Comparison of ENCODE assay signal across 2 cellular contexts in the genomic region with DNA sequence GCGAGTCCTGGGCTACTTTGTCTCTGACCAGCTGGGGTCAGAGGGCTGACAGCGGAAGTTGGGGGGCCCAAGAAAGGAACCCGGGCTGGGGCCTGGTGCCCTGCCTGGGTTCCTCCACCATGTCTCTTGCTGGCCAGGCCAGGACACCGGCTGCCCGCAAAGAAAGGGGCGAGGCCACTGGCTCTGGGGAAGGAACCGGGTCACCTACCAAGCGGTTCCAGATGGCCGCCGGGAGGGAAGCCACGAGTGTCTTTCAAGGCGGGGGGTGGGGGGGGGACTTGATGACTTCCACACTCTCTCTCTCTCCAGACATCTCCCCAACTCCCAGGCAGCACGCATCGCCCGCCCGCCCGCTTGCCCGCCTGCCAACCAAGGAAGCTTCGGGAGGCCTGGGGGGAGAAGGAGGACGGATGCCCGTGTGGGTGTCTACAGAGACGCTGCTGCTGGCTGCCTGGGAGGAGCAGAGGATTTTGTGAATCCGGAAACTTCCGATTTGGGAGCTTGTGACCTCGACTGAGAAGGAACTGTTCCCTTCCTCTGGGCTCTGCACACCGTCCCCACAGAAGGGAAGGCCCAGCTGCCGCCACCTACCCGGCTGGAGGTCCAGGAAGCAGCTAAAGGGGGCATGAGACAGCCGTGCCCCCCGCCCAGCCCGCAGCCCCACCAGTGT.
TF ChIP-seq lines count a peak whose summit lies in the region.

No MANE protein-coding gene starts in this region.

TF ChIP-seq in GM23338, 12 proteins besides CTCF, POLR2A, EP300 and RAD21 (continues in another document):
- no peak for TF ChIP-seq STAT1 (IDR thresholded peaks at IDR 0.05; ENCODE audit: unreplicated experiment)
- no peak for TF ChIP-seq POLR2AphosphoS5 (IDR thresholded peaks at IDR 0.05; ENCODE audit: low read depth)
- TF ChIP-seq JUNB (IDR thresholded peaks at IDR 0.05; ENCODE audit: unreplicated experiment) = no peak
- TF ChIP-seq, protein P1, sequence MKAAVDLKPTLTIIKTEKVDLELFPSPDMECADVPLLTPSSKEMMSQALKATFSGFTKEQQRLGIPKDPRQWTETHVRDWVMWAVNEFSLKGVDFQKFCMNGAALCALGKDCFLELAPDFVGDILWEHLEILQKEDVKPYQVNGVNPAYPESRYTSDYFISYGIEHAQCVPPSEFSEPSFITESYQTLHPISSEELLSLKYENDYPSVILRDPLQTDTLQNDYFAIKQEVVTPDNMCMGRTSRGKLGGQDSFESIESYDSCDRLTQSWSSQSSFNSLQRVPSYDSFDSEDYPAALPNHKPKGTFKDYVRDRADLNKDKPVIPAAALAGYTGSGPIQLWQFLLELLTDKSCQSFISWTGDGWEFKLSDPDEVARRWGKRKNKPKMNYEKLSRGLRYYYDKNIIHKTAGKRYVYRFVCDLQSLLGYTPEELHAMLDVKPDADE (IDR thresholded peaks at IDR 0.05) = no peak
- TF ChIP-seq, protein P2, sequence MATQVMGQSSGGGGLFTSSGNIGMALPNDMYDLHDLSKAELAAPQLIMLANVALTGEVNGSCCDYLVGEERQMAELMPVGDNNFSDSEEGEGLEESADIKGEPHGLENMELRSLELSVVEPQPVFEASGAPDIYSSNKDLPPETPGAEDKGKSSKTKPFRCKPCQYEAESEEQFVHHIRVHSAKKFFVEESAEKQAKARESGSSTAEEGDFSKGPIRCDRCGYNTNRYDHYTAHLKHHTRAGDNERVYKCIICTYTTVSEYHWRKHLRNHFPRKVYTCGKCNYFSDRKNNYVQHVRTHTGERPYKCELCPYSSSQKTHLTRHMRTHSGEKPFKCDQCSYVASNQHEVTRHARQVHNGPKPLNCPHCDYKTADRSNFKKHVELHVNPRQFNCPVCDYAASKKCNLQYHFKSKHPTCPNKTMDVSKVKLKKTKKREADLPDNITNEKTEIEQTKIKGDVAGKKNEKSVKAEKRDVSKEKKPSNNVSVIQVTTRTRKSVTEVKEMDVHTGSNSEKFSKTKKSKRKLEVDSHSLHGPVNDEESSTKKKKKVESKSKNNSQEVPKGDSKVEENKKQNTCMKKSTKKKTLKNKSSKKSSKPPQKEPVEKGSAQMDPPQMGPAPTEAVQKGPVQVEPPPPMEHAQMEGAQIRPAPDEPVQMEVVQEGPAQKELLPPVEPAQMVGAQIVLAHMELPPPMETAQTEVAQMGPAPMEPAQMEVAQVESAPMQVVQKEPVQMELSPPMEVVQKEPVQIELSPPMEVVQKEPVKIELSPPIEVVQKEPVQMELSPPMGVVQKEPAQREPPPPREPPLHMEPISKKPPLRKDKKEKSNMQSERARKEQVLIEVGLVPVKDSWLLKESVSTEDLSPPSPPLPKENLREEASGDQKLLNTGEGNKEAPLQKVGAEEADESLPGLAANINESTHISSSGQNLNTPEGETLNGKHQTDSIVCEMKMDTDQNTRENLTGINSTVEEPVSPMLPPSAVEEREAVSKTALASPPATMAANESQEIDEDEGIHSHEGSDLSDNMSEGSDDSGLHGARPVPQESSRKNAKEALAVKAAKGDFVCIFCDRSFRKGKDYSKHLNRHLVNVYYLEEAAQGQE (IDR thresholded peaks at IDR 0.05; ENCODE audit: unreplicated experiment) = no peak
- no peak for TF ChIP-seq ZNF114 (CRISPR knock-in tag; IDR thresholded peaks at IDR 0.05)
- TF ChIP-seq, protein P3, sequence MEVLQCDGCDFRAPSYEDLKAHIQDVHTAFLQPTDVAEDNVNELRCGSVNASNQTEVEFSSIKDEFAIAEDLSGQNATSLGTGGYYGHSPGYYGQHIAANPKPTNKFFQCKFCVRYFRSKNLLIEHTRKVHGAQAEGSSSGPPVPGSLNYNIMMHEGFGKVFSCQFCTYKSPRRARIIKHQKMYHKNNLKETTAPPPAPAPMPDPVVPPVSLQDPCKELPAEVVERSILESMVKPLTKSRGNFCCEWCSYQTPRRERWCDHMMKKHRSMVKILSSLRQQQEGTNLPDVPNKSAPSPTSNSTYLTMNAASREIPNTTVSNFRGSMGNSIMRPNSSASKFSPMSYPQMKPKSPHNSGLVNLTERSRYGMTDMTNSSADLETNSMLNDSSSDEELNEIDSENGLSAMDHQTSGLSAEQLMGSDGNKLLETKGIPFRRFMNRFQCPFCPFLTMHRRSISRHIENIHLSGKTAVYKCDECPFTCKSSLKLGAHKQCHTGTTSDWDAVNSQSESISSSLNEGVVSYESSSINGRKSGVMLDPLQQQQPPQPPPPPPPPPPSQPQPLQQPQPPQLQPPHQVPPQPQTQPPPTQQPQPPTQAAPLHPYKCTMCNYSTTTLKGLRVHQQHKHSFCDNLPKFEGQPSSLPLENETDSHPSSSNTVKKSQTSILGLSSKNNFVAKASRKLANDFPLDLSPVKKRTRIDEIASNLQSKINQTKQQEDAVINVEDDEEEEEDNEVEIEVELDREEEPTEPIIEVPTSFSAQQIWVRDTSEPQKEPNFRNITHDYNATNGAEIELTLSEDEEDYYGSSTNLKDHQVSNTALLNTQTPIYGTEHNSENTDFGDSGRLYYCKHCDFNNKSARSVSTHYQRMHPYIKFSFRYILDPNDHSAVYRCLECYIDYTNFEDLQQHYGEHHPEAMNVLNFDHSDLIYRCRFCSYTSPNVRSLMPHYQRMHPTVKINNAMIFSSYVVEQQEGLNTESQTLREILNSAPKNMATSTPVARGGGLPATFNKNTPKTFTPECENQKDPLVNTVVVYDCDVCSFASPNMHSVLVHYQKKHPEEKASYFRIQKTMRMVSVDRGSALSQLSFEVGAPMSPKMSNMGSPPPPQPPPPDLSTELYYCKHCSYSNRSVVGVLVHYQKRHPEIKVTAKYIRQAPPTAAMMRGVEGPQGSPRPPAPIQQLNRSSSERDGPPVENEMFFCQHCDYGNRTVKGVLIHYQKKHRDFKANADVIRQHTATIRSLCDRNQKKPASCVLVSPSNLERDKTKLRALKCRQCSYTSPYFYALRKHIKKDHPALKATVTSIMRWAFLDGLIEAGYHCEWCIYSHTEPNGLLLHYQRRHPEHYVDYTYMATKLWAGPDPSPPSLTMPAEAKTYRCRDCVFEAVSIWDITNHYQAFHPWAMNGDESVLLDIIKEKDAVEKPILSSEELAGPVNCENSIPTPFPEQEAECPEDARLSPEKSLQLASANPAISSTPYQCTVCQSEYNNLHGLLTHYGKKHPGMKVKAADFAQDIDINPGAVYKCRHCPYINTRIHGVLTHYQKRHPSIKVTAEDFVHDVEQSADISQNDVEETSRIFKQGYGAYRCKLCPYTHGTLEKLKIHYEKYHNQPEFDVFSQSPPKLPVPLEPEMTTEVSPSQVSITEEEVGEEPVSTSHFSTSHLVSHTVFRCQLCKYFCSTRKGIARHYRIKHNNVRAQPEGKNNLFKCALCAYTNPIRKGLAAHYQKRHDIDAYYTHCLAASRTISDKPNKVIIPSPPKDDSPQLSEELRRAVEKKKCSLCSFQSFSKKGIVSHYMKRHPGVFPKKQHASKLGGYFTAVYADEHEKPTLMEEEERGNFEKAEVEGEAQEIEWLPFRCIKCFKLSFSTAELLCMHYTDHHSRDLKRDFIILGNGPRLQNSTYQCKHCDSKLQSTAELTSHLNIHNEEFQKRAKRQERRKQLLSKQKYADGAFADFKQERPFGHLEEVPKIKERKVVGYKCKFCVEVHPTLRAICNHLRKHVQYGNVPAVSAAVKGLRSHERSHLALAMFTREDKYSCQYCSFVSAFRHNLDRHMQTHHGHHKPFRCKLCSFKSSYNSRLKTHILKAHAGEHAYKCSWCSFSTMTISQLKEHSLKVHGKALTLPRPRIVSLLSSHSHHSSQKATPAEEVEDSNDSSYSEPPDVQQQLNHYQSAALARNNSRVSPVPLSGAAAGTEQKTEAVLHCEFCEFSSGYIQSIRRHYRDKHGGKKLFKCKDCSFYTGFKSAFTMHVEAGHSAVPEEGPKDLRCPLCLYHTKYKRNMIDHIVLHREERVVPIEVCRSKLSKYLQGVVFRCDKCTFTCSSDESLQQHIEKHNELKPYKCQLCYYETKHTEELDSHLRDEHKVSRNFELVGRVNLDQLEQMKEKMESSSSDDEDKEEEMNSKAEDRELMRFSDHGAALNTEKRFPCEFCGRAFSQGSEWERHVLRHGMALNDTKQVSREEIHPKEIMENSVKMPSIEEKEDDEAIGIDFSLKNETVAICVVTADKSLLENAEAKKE (CRISPR knock-in tag; IDR thresholded peaks at IDR 0.05) = no peak
- no peak for TF ChIP-seq ZNF331 (CRISPR knock-in tag; IDR thresholded peaks at IDR 0.05; ENCODE audit: low read depth)

TF ChIP-seq in H1, 55 proteins besides CTCF, POLR2A, EP300 and RAD21:
- TF ChIP-seq SP2 (IDR thresholded peaks at IDR 0.05; ENCODE audit: low read length) (no peak), TBP (IDR thresholded peaks at IDR 0.05; ENCODE audit: low read depth, low read length) (no peak), GTF2F1 (IDR thresholded peaks at IDR 0.05; ENCODE audit: borderline replicate concordance, low read depth, low read length) (no peak)
